In the genomic region with DNA sequence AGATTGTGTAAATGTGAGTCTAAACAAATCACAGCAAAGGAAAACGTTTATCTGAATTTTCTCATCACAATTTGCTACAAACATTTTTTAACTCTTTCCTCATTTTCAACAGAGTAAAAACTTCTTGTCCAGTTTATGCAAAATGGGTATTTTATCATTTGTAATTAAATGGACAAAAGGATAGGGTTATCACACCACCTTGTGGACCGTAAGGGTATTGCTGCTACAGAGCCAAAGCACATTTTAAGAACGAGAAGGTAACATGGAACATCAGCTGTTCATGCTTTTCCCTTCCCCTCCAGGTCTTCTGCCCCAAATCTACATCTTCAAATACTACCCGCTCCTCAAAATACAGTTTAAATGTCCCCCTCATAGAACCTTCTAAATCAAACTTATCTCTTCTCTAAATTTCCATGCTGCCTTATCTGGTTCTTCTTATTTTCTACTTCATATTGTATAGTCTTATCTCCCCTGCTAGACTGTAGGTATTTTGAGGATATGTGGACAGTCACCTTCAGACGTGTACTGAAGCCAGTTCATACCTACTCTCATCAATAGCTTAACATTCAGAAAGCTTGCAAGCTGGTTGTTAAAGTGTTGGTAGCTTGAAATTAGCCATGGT, we compare ENCODE assay signal across 9 cellular contexts. TPM values are rescaled to one million over a fixed set of nuclear protein-coding genes. Genes with fewer than 3 reads are reported as not detected.
DNase-seq lines count a peak whose midpoint lies in the region; ATAC-seq, FAIRE-seq and TF ChIP-seq lines count a peak whose summit lies in the region.
"Had no signal": no experiment of that assay in that cellular context is flagged by ENCODE, and none has a peak within 500 bp of the region (broad histone marks: within the 10 kb centered on the region; RNA-seq: fewer than 3 reads in every experiment).

No MANE protein-coding gene starts in this region.

- peaks cover 0 to 2% of the 10 kb centered on the region in 2 donors for H3K27me3 Mint-ChIP-seq in CD4-positive, alpha-beta memory T cell

- in situ Hi-C loops in astrocyte of the cerebellum (cut with HindIII; ENCODE audit: low sequenced_read_pairs), result no loop called here

- H3K9me3 ChIP-seq in CD4-positive, alpha-beta memory T cell (ENCODE audit: control insufficient read depth in 1 of 2, low read length in 2 of 2), result no peaks in the 10 kb centered on the region
- no peaks in the 10 kb centered on the region for H3K9me3 ChIP-seq in suprapubic skin

- no peak for TF ChIP-seq EP300 in suprapubic skin (IDR thresholded peaks at IDR 0.05)

- TF ChIP-seq POLR2A in suprapubic skin (IDR thresholded peaks at IDR 0.05), result no peak

- peak; percentile 87 for FAIRE-seq in islet of Langerhans (lab: Jason Lieb, UNC)

- H3K4me1 ChIP-seq in CD4-positive, alpha-beta memory T cell (ENCODE audit: insufficient read depth, low read length), result no peaks in the 10 kb centered on the region
- H3K4me1 ChIP-seq in suprapubic skin, result no peaks in the 10 kb centered on the region

- no peaks in the 10 kb centered on the region for H3K9me3 Mint-ChIP-seq in CD4-positive, alpha-beta memory T cell

- H3K4me1 Mint-ChIP-seq in CD4-positive, alpha-beta memory T cell, result peaks cover 4 to 7% (median 6%) of the 10 kb centered on the region in 4 donors

- no peak overlapping the region for H3K4me3 Mint-ChIP-seq in CD4-positive, alpha-beta memory T cell

- POLR2A ChIA-PET in CD4-positive, alpha-beta memory T cell (lab: Charles Lee; ENCODE audit: partially characterized antibody), result no interaction called here

- ATAC-seq in GM18502 (IDR thresholded peaks at IDR 0.05; ENCODE audit: poor library complexity, unreplicated experiment) (peak; percentile 87), HG02943 (IDR thresholded peaks at IDR 0.05; ENCODE audit: low read depth, unreplicated experiment) (peak; percentile 79)

- H3K27me3 ChIP-seq in CD4-positive, alpha-beta memory T cell (ENCODE audit: insufficient read depth, low read length), result no peaks in the 10 kb centered on the region
- no peaks in the 10 kb centered on the region for H3K27me3 ChIP-seq in suprapubic skin

- CTCF ChIA-PET in CD4-positive, alpha-beta memory T cell (lab: Charles Lee; ENCODE audit: partially characterized antibody), result interaction anchor here (0.6 to 4.7 kb wide), 7 partner anchors 9 to 1483 kb away, joined by 3 to 63 read pairs (median 3); no protein-coding TSS in a partner anchor

- H3K27ac Mint-ChIP-seq in CD4-positive, alpha-beta memory T cell, result no peak overlapping the region

- peak; percentile 31 to 42 (median 34) for DNase-seq in CD4-positive, alpha-beta memory T cell
- DNase-seq in NCI-H748 treated with DMSO at 0.1 percent for 48 hours (lab: John Stamatoyannopoulos, UW) (peak; percentile 12), astrocyte of the cerebellum (ENCODE audit: low read depth) (peak; percentile 27), suprapubic skin (ENCODE audit: low spot score in 2 of 2) (no peak), cortex of kidney (lab: John Stamatoyannopoulos, UW) (no peak)

- H3K27ac ChIP-seq in CD4-positive, alpha-beta memory T cell (ENCODE audit: low read depth, low read length), result no peak overlapping the region
- H3K27ac ChIP-seq in suprapubic skin, result no peak overlapping the region
- H3K27ac ChIP-seq: skin epidermis had no signal

- H3K36me3 ChIP-seq in CD4-positive, alpha-beta memory T cell (ENCODE audit: insufficient read depth, low read length), result no peaks in the 10 kb centered on the region
- H3K36me3 ChIP-seq in suprapubic skin, result no peaks in the 10 kb centered on the region

- no peak overlapping the region for H3K4me3 ChIP-seq in CD4-positive, alpha-beta memory T cell (ENCODE audit: low read length in 2 of 2)
- no peak overlapping the region for H3K4me3 ChIP-seq in astrocyte of the cerebellum (ENCODE audit: low read depth, low read length)
- H3K4me3 ChIP-seq in suprapubic skin, result no peak overlapping the region
- H3K4me3 ChIP-seq: skin epidermis had no signal

- WGBS in suprapubic skin, result 6% methylated on average over 5 of the region's 5 CpGs

- TF ChIP-seq CTCF in astrocyte of the cerebellum (IDR thresholded peaks at IDR 0.05; ENCODE audit: low read depth, low read length, missing control alignments), result peak; percentile 86
- TF ChIP-seq CTCF in suprapubic skin (IDR thresholded peaks at IDR 0.05), result peak; percentile 68 to 89

- intact Hi-C loops in CD4-positive, alpha-beta memory T cell (cut with micrococcal nuclease), result loop anchor here (1.0 kb wide), 1 partner anchor 1090 kb away; no protein-coding TSS in a partner anchor

- H3K36me3 Mint-ChIP-seq in CD4-positive, alpha-beta memory T cell, result no peaks in the 10 kb centered on the region

RNA-seq across cellular contexts. Expression of gene SETMAR, which starts 12.8 kb away (rescaled TPM):
- 10 to 100 TPM; 11.1 to 11.5 TPM for total RNA-seq in CD4-positive, alpha-beta memory T cell
- 10 to 100 TPM; 10.2 to 12.9 TPM for polyA plus RNA-seq in CD4-positive, alpha-beta memory T cell
- 10 to 100 TPM; 13.4 to 27.4 (median 21.0) TPM for total RNA-seq in suprapubic skin

Comparison
In these comparisons a context has a peak if more than half of its experiments do, and no peak if none do; other contexts are left out.
1. DNase-seq: peak in CD4-positive, alpha-beta memory T cell (5 of 5), NCI-H748 treated with DMSO at 0.1 percent for 48 hours (single experiment) and astrocyte of the cerebellum (single experiment); none in suprapubic skin (0 of 2) and cortex of kidney (single experiment).